ENCODE assay signal across 29 cellular contexts in the genomic region with DNA sequence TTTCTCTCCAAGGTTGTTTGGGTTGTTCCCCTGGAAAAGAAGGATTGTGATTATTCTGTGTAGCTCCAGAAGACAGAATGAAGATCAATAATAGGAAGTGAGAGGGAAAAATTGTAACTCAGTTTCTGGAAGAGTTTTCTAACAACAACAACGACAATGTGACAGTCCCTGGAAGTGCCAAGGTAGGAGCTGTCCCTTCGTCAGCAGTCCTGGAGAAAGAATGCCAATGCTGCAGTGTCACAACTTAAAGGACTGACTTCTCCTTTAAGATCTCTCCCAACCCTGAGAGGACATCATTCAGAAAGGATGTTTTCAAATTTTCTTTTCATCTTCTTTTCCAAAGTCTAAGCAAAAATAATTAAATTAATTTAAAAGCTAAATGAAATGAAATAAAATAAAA.
"Had no signal": no experiment of that assay in that cellular context is flagged by ENCODE, and none has a peak within 500 bp of the region (broad histone marks: within the 10 kb centered on the region; RNA-seq: fewer than 3 reads in every experiment).

No MANE protein-coding gene starts in this region.

- H3K9me3 ChIP-seq: ovary, right lobe of liver, sigmoid colon, suprapubic skin, testis, tibial artery, transverse colon, upper lobe of right lung, uterus had no signal

- H3K9me3 Mint-ChIP-seq: neural progenitor cell, type B pancreatic cell had no signal

- H3K4me3 Mint-ChIP-seq: natural killer cell; nephron; neural progenitor cell; stimulated activated effector memory CD8-positive, alpha-beta T cell treated with anti-CD3 and anti-CD28 coated beads, Interleukin-12 subunit alpha, Interleukin-12 subunit beta, amount 100 ng/mL, for 72 hours; stimulated activated naive B cell treated with anti-CD40 and anti-IgM and Interleukin-4, amounts not matched to agents 10 μg/mL and 1 μg/mL and 100 μg/mL, for 72 hours; stimulated activated naive CD8-positive, alpha-beta T cell treated with anti-CD3 and anti-CD28 coated beads, Interleukin-15, Interleukin-2, amounts not matched to agents 100 ng/mL and 50 ng/mL, for 24 hours; type B pancreatic cell had no signal

- H3K27me3 Mint-ChIP-seq: type B pancreatic cell had no signal

- H3K27me3 ChIP-seq: neural progenitor cell, ovary, right lobe of liver, sigmoid colon, stomach, suprapubic skin, testis, tibial artery, transverse colon, upper lobe of right lung, uterus had no signal

- DNase-seq: natural killer cell; occipital lobe; ovary; posterior cingulate gyrus; psoas muscle; right cardiac atrium; right lobe of liver; sigmoid colon; small intestine; stimulated activated CD4-positive, alpha-beta T cell treated with anti-CD3 and anti-CD28 coated beads, Interleukin-15, amount 100 ng/mL, for 24 hours; stimulated activated CD4-positive, alpha-beta T cell treated with anti-CD3 and anti-CD28 coated beads, Interleukin-2, amount 100 ng/mL, for 24 hours; stimulated activated CD4-positive, alpha-beta T cell treated with anti-CD3 and anti-CD28 coated beads, Interleukin-2, amount 100 ng/mL, for 48 hours; stimulated activated CD4-positive, alpha-beta T cell treated with anti-CD3 and anti-CD28 coated beads, Interleukin-4, amount 100 ng/mL, for 24 hours; stimulated activated naive B cell treated with anti-CD40 and anti-IgM and Interleukin-4, amounts not matched to agents 10 μg/mL and 1 μg/mL and 100 μg/mL, for 72 hours; stimulated activated naive CD4-positive, alpha-beta T cell treated with Interleukin-2 at 50 U/mL for 16 hours; stomach; testis; tibial artery; transverse colon; upper lobe of right lung; uterus had no signal

- H3K27ac ChIP-seq: neural progenitor cell, ovary, parathyroid adenoma, psoas muscle, right lobe of liver, sigmoid colon, stomach, suprapubic skin, testis, tibial artery, transverse colon, upper lobe of right lung, uterus had no signal

- H3K4me1 Mint-ChIP-seq: natural killer cell; nephron; stimulated activated effector memory CD8-positive, alpha-beta T cell treated with anti-CD3 and anti-CD28 coated beads, Interleukin-12 subunit alpha, Interleukin-12 subunit beta, amount 100 ng/mL, for 72 hours; stimulated activated naive B cell treated with anti-CD40 and anti-IgM and Interleukin-4, amounts not matched to agents 10 μg/mL and 1 μg/mL and 100 μg/mL, for 72 hours had no signal

- H3K4me1 ChIP-seq: neural progenitor cell, parathyroid adenoma, psoas muscle, right lobe of liver, sigmoid colon, stomach, suprapubic skin, testis, tibial artery, transverse colon, upper lobe of right lung, uterus had no signal

- H3K36me3 ChIP-seq: neural progenitor cell, ovary, right lobe of liver, sigmoid colon, stomach, suprapubic skin, tibial artery, transverse colon, upper lobe of right lung, uterus had no signal

- H3K36me3 Mint-ChIP-seq: natural killer cell; neural progenitor cell; stimulated activated effector memory CD8-positive, alpha-beta T cell treated with anti-CD3 and anti-CD28 coated beads, Interleukin-12 subunit alpha, Interleukin-12 subunit beta, amount 100 ng/mL, for 72 hours; stimulated activated naive B cell treated with anti-CD40 and anti-IgM and Interleukin-4, amounts not matched to agents 10 μg/mL and 1 μg/mL and 100 μg/mL, for 72 hours; type B pancreatic cell had no signal

- H3K4me2 ChIP-seq: neural progenitor cell had no signal

- H3K9ac ChIP-seq: neural progenitor cell, parathyroid adenoma had no signal

- H2AFZ ChIP-seq: neural progenitor cell, parathyroid adenoma had no signal

- H3K4me3 ChIP-seq: neural progenitor cell, ovary, psoas muscle, right lobe of liver, sigmoid colon, stomach, suprapubic skin, testis, tibial artery, transverse colon, upper lobe of right lung, uterus had no signal

- FAIRE-seq: small intestine had no signal

- H3K27ac Mint-ChIP-seq: natural killer cell; nephron; neural progenitor cell; progenitor cell of endocrine pancreas; stimulated activated effector memory CD8-positive, alpha-beta T cell treated with anti-CD3 and anti-CD28 coated beads, Interleukin-12 subunit alpha, Interleukin-12 subunit beta, amount 100 ng/mL, for 72 hours; stimulated activated naive B cell treated with anti-CD40 and anti-IgM and Interleukin-4, amounts not matched to agents 10 μg/mL and 1 μg/mL and 100 μg/mL, for 72 hours; stimulated activated naive CD8-positive, alpha-beta T cell treated with anti-CD3 and anti-CD28 coated beads, Interleukin-15, Interleukin-2, amounts not matched to agents 100 ng/mL and 50 ng/mL, for 24 hours; type B pancreatic cell had no signal

- ATAC-seq: natural killer cell; psoas muscle; right cardiac atrium; right lobe of liver; stimulated activated effector memory CD8-positive, alpha-beta T cell treated with anti-CD3 and anti-CD28 coated beads, Interleukin-12 subunit alpha, Interleukin-12 subunit beta, amount 100 ng/mL, for 72 hours; stimulated activated naive B cell treated with anti-CD40 and anti-IgM and Interleukin-4, amounts not matched to agents 10 μg/mL and 1 μg/mL and 100 μg/mL, for 72 hours; upper lobe of right lung had no signal

- H3K79me2 ChIP-seq: parathyroid adenoma had no signal
